In the genomic region with DNA sequence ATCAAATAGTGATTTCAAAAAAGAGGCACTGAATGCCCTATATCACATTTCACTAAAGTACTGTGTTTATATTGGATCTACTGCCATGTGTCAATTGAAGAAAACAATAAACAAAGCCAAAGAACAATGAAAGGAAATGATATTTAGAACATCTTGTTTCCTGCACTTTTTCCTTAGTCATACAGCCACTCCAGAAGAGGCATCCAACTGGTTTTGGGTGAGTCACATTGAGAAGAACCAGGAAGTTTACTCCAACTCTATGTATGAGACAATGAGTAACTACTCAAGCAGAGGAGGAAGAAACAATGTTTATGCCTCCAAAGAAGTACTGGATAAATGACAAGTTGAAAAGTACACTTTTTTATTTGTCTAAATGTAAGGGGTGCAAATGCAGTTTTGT, we compare ENCODE assay signal across 1 cellular context.
TF ChIP-seq lines count a peak whose summit lies in the region.

No MANE protein-coding gene starts in this region.

TF ChIP-seq in SK-N-SH treated with all-trans-retinoic acid at 6 μM for 48 hours, 23 proteins besides CTCF, POLR2A, EP300 and RAD21 (continued from another document):
- TF ChIP-seq, protein P1, sequence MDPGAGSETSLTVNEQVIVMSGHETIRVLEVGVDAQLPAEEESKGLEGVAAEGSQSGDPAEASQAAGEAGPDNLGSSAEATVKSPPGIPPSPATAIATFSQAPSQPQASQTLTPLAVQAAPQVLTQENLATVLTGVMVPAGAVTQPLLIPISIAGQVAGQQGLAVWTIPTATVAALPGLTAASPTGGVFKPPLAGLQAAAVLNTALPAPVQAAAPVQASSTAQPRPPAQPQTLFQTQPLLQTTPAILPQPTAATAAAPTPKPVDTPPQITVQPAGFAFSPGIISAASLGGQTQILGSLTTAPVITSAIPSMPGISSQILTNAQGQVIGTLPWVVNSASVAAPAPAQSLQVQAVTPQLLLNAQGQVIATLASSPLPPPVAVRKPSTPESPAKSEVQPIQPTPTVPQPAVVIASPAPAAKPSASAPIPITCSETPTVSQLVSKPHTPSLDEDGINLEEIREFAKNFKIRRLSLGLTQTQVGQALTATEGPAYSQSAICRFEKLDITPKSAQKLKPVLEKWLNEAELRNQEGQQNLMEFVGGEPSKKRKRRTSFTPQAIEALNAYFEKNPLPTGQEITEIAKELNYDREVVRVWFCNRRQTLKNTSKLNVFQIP (CRISPR knock-in tag; IDR thresholded peaks at IDR 0.05; ENCODE audit: borderline replicate concordance, low read depth) = no peak
- no peak for TF ChIP-seq ZNF565 (CRISPR knock-in tag; conservative IDR thresholded peaks at IDR 0.05; ENCODE audit: low read depth)
